17 cellular contexts compared by ENCODE assay signal in genomic region chr18:9336827-9337226, GRCh38. TPM values are rescaled to one million over a fixed set of nuclear protein-coding genes. Genes with fewer than 3 reads are reported as not detected.
DNase-seq lines count a peak whose midpoint lies in the region; ATAC-seq and TF ChIP-seq lines count a peak whose summit lies in the region.
"Had no signal": no experiment of that assay in that cellular context is flagged by ENCODE, and none has a peak within 500 bp of the region (broad histone marks: within the 10 kb centered on the region; RNA-seq: fewer than 3 reads in every experiment).

No MANE protein-coding gene starts in this region.

- H3K4me1 ChIP-seq in heart right ventricle, result peaks cover 0 to 27% (median 16%) of the 10 kb centered on the region in 9 donors

- H3K27ac ChIP-seq in caudate nucleus (ENCODE audit: low read depth, low read length) (no peak overlapping the region), heart right ventricle (no peak overlapping the region)
- H3K27ac ChIP-seq: GM23248 had no signal

- ATAC-seq in natural killer cell treated with Interleukin-12 subunit alpha and Interleukin-12 subunit beta and Interleukin-15 and Interleukin-18, amount 100 ng/mL, for 72 hours, result no peak
- ATAC-seq in natural killer cell (no peak), heart right ventricle (no peak), esophagus mucosa (no peak), GM18873 (IDR thresholded peaks at IDR 0.05; ENCODE audit: low FRiP score, unreplicated experiment) (no peak)

- peaks cover 0 to 4% (median 0%) of the 10 kb centered on the region in 7 donors for H3K27me3 ChIP-seq in heart right ventricle
- H3K27me3 ChIP-seq: SJSA1 had no signal

- intact Hi-C loops in natural killer cell (cut with micrococcal nuclease), result loop anchor here (10.0 kb wide), 2 partner anchors 578 to 632 kb away; partner anchors contain the start of genes MTCL1 and VAPA
- intact Hi-C loops in heart right ventricle (cut with DNase I), result loop anchor here in 2 of 10 donors (5.0 to 10.0 kb wide), 3 partner anchors 140 to 262 kb away; partner anchors contain the start of gene RALBP1 (in 1 of the 2)

- no peaks in the 10 kb centered on the region for H3K9me3 Mint-ChIP-seq in natural killer cell treated with Interleukin-12 subunit alpha and Interleukin-12 subunit beta and Interleukin-15 and Interleukin-18, amount 100 ng/mL, for 72 hours
- no peaks in the 10 kb centered on the region for H3K9me3 Mint-ChIP-seq in natural killer cell

- DNase-seq in natural killer cell treated with Interleukin-12 subunit alpha and Interleukin-12 subunit beta and Interleukin-15 and Interleukin-18, amount 100 ng/mL, for 72 hours (ENCODE audit: low spot score), result no peak
- DNase-seq in natural killer cell, result no peak
- DNase-seq in fibroblast of villous mesenchyme (ENCODE audit: low read depth), result no peak
- no peak for DNase-seq in caudate nucleus (lab: John Stamatoyannopoulos, UW)
- DNase-seq in heart right ventricle, result no peak
- DNase-seq: C1 segment of cervical spinal cord, DMS 273 treated with DMSO at 0.1 percent for 48 hours, GM23248, HCEC 1CT, NCI-H1417 treated with DMSO at 0.1 percent for 48 hours, NCI-H2029, NCI-H2171, NCI-H446 had no signal

- peak overlapping the region; percentile 30 for H3K4me3 Mint-ChIP-seq in natural killer cell treated with Interleukin-12 subunit alpha and Interleukin-12 subunit beta and Interleukin-15 and Interleukin-18, amount 100 ng/mL, for 72 hours
- H3K4me3 Mint-ChIP-seq in natural killer cell, result no peak overlapping the region

- H3K4me1 Mint-ChIP-seq in natural killer cell treated with Interleukin-12 subunit alpha and Interleukin-12 subunit beta and Interleukin-15 and Interleukin-18, amount 100 ng/mL, for 72 hours (ENCODE audit: low read depth in 2 of 2), result peaks cover 14 to 35% of the 10 kb centered on the region in 2 donors
- peaks cover 14 to 16% of the 10 kb centered on the region in 2 donors for H3K4me1 Mint-ChIP-seq in natural killer cell

- H3K9me3 ChIP-seq in heart right ventricle, result no peaks in the 10 kb centered on the region
- H3K9me3 ChIP-seq: SJSA1 had no signal

- H3K4me3 ChIP-seq in WI38 (ENCODE audit: low read depth, low read length) (peak overlapping the region; percentile 87), fibroblast of villous mesenchyme (ENCODE audit: low read depth, low read length) (peak overlapping the region; percentile 88), heart right ventricle (no peak overlapping the region)
- H3K4me3 ChIP-seq: SJSA1 had no signal

- peaks cover 0 to 45% (median 19%) of the 10 kb centered on the region in 9 donors for H3K36me3 ChIP-seq in heart right ventricle

- peaks cover 0 to 2% of the 10 kb centered on the region in 2 donors for H3K27me3 Mint-ChIP-seq in natural killer cell treated with Interleukin-12 subunit alpha and Interleukin-12 subunit beta and Interleukin-15 and Interleukin-18, amount 100 ng/mL, for 72 hours
- peaks cover 0 to 3% of the 10 kb centered on the region in 2 donors for H3K27me3 Mint-ChIP-seq in natural killer cell (ENCODE audit: low read depth in 2 of 2)

- no peak overlapping the region for H3K27ac Mint-ChIP-seq in natural killer cell treated with Interleukin-12 subunit alpha and Interleukin-12 subunit beta and Interleukin-15 and Interleukin-18, amount 100 ng/mL, for 72 hours
- no peak overlapping the region for H3K27ac Mint-ChIP-seq in natural killer cell

- H3K36me3 Mint-ChIP-seq in natural killer cell treated with Interleukin-12 subunit alpha and Interleukin-12 subunit beta and Interleukin-15 and Interleukin-18, amount 100 ng/mL, for 72 hours, result peaks cover 8% of the 10 kb centered on the region
- H3K36me3 Mint-ChIP-seq in natural killer cell, result no peaks in the 10 kb centered on the region

- TF ChIP-seq CTCF in natural killer cell (IDR thresholded peaks at IDR 0.05), result no peak
- TF ChIP-seq CTCF in WI38 (IDR thresholded peaks at IDR 0.05; ENCODE audit: low read depth, low read length), result no peak
- TF ChIP-seq CTCF in fibroblast of villous mesenchyme (IDR thresholded peaks at IDR 0.05; ENCODE audit: insufficient read depth, low read depth, low read length), result no peak
- no peak for TF ChIP-seq CTCF in heart right ventricle (IDR thresholded peaks at IDR 0.05)

RNA-seq across cellular contexts. Expression of gene TWSG1, which starts 2.3 kb away (rescaled TPM):
- total RNA-seq in natural killer cell treated with Interleukin-12 subunit alpha and Interleukin-12 subunit beta and Interleukin-15 and Interleukin-18, amount 100 ng/mL, for 72 hours, result 10 to 100 TPM; 37.4 to 65.5 TPM
- total RNA-seq in natural killer cell, result 1 to 10 TPM; 3.4 to 7.3 (median 5.6) TPM
- 118 and 181 TPM in 2 replicates for total RNA-seq in fibroblast of villous mesenchyme
- total RNA-seq in heart right ventricle, result 10 to 100 TPM in 7 of 10 donors, 1 to 10 TPM in 3; 7.4 to 15.0 (median 12.0) TPM
- 1 to 10 TPM; 6.6 to 9.3 TPM for polyA plus RNA-seq in heart right ventricle
- total RNA-seq in esophagus mucosa, result 15.9 TPM

Comparison
In these comparisons a context has a peak if more than half of its experiments do, and no peak if none do; other contexts are left out.
1. H3K4me3 ChIP-seq: peak in WI38 (single experiment) and fibroblast of villous mesenchyme (single experiment); none in heart right ventricle (0 of 10).